1 cellular context compared by ENCODE assay signal in the genomic region with DNA sequence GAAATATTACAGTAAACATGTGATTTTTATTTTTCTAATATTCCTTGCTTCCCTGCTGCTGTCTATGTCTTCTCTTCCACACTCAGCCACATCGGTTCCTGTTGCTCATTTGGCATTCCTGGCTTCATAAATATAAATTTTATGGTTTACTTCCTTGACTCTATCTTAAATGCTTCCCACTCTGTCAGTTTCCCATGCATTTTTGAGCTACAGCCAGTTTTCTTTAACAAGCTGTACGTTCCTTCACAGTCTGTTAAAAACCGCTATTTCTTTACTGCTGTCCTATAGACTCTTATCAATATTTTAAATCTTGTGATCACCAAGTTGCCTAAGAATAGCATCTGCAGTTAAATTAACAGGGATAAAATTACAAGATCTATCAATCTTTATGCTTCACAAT.
TF ChIP-seq lines count a peak whose summit lies in the region.

No MANE protein-coding gene starts in this region.

TF ChIP-seq in endothelial cell of umbilical vein, 7 proteins besides CTCF, POLR2A, EP300 and RAD21:
- TF ChIP-seq EZH2 (IDR thresholded peaks at IDR 0.05; ENCODE audit: borderline replicate concordance, low read depth, low read length, severe bottlenecking) (no peak), JUN (IDR thresholded peaks at IDR 0.05; ENCODE audit: borderline replicate concordance, insufficient read depth, insufficient read length, low read depth) (no peak), GATA2 (IDR thresholded peaks at IDR 0.05; ENCODE audit: insufficient read depth, insufficient read length, low read depth, low read length) (no peak), POLR2AphosphoS5 (IDR thresholded peaks at IDR 0.05; ENCODE audit: insufficient read depth, low read depth, low read length) (no peak), FOS (IDR thresholded peaks at IDR 0.05; ENCODE audit: borderline replicate concordance, insufficient read depth, low read length) (no peak), MYC (IDR thresholded peaks at IDR 0.05; ENCODE audit: low read depth, low read length) (no peak)
- TF ChIP-seq, protein P1, sequence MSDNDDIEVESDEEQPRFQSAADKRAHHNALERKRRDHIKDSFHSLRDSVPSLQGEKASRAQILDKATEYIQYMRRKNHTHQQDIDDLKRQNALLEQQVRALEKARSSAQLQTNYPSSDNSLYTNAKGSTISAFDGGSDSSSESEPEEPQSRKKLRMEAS (IDR thresholded peaks at IDR 0.05; ENCODE audit: insufficient read depth, insufficient read length) = no peak
